In the genomic region with DNA sequence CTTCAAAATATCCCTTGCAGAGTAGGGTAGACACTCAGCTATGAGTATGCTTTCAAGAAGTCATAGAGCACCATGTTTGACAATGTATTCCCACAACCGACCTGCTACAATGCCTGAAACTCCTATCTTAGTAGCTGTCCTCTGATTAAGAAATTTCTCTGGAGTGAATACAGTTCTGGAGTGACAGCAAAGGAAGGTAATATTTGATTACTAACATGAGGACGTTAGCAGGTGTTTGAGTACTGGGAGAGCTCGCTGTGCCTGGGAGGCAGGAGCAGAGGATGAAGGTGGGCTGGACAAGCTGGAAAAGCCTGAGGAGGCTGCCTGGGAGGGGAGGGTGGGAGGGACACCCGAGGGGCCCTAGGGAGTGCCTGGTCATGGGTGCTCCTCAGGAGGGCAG, we compare ENCODE assay signal across 1 cellular context.
TF ChIP-seq lines count a peak whose summit lies in the region.

No MANE protein-coding gene starts in this region.

TF ChIP-seq in H1, 55 proteins besides CTCF, POLR2A, EP300 and RAD21:
- TF ChIP-seq SP1 (IDR thresholded peaks at IDR 0.05; ENCODE audit: low read depth, low read length) = no peak
- TF ChIP-seq TAF7 (optimal IDR thresholded peaks at IDR 0.05; ENCODE audit: borderline replicate concordance, low read depth, low read length) = no peak
- TF ChIP-seq TEAD4 (IDR thresholded peaks at IDR 0.05; ENCODE audit: low read depth, low read length) = no peak
- no peak for TF ChIP-seq SIX5 (IDR thresholded peaks at IDR 0.05; ENCODE audit: low read depth, low read length)
- no peak for TF ChIP-seq SRF (IDR thresholded peaks at IDR 0.05; ENCODE audit: low read depth, low read length)
- TF ChIP-seq CHD1 (IDR thresholded peaks at IDR 0.05; ENCODE audit: low read depth, low read length) = no peak
- TF ChIP-seq, protein P1, sequence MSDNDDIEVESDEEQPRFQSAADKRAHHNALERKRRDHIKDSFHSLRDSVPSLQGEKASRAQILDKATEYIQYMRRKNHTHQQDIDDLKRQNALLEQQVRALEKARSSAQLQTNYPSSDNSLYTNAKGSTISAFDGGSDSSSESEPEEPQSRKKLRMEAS (IDR thresholded peaks at IDR 0.05) = no peak
- no peak for TF ChIP-seq JUN (IDR thresholded peaks at IDR 0.05; ENCODE audit: low read depth, low read length)
- TF ChIP-seq, protein P2, sequence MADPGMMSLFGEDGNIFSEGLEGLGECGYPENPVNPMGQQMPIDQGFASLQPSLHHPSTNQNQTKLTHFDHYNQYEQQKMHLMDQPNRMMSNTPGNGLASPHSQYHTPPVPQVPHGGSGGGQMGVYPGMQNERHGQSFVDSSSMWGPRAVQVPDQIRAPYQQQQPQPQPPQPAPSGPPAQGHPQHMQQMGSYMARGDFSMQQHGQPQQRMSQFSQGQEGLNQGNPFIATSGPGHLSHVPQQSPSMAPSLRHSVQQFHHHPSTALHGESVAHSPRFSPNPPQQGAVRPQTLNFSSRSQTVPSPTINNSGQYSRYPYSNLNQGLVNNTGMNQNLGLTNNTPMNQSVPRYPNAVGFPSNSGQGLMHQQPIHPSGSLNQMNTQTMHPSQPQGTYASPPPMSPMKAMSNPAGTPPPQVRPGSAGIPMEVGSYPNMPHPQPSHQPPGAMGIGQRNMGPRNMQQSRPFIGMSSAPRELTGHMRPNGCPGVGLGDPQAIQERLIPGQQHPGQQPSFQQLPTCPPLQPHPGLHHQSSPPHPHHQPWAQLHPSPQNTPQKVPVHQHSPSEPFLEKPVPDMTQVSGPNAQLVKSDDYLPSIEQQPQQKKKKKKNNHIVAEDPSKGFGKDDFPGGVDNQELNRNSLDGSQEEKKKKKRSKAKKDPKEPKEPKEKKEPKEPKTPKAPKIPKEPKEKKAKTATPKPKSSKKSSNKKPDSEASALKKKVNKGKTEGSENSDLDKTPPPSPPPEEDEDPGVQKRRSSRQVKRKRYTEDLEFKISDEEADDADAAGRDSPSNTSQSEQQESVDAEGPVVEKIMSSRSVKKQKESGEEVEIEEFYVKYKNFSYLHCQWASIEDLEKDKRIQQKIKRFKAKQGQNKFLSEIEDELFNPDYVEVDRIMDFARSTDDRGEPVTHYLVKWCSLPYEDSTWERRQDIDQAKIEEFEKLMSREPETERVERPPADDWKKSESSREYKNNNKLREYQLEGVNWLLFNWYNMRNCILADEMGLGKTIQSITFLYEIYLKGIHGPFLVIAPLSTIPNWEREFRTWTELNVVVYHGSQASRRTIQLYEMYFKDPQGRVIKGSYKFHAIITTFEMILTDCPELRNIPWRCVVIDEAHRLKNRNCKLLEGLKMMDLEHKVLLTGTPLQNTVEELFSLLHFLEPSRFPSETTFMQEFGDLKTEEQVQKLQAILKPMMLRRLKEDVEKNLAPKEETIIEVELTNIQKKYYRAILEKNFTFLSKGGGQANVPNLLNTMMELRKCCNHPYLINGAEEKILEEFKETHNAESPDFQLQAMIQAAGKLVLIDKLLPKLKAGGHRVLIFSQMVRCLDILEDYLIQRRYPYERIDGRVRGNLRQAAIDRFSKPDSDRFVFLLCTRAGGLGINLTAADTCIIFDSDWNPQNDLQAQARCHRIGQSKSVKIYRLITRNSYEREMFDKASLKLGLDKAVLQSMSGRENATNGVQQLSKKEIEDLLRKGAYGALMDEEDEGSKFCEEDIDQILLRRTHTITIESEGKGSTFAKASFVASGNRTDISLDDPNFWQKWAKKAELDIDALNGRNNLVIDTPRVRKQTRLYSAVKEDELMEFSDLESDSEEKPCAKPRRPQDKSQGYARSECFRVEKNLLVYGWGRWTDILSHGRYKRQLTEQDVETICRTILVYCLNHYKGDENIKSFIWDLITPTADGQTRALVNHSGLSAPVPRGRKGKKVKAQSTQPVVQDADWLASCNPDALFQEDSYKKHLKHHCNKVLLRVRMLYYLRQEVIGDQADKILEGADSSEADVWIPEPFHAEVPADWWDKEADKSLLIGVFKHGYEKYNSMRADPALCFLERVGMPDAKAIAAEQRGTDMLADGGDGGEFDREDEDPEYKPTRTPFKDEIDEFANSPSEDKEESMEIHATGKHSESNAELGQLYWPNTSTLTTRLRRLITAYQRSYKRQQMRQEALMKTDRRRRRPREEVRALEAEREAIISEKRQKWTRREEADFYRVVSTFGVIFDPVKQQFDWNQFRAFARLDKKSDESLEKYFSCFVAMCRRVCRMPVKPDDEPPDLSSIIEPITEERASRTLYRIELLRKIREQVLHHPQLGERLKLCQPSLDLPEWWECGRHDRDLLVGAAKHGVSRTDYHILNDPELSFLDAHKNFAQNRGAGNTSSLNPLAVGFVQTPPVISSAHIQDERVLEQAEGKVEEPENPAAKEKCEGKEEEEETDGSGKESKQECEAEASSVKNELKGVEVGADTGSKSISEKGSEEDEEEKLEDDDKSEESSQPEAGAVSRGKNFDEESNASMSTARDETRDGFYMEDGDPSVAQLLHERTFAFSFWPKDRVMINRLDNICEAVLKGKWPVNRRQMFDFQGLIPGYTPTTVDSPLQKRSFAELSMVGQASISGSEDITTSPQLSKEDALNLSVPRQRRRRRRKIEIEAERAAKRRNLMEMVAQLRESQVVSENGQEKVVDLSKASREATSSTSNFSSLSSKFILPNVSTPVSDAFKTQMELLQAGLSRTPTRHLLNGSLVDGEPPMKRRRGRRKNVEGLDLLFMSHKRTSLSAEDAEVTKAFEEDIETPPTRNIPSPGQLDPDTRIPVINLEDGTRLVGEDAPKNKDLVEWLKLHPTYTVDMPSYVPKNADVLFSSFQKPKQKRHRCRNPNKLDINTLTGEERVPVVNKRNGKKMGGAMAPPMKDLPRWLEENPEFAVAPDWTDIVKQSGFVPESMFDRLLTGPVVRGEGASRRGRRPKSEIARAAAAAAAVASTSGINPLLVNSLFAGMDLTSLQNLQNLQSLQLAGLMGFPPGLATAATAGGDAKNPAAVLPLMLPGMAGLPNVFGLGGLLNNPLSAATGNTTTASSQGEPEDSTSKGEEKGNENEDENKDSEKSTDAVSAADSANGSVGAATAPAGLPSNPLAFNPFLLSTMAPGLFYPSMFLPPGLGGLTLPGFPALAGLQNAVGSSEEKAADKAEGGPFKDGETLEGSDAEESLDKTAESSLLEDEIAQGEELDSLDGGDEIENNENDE (IDR thresholded peaks at IDR 0.05; ENCODE audit: insufficient replicate concordance, low read length) = no peak
- TF ChIP-seq CREB1 (IDR thresholded peaks at IDR 0.05) = no peak
- TF ChIP-seq, protein P3, sequence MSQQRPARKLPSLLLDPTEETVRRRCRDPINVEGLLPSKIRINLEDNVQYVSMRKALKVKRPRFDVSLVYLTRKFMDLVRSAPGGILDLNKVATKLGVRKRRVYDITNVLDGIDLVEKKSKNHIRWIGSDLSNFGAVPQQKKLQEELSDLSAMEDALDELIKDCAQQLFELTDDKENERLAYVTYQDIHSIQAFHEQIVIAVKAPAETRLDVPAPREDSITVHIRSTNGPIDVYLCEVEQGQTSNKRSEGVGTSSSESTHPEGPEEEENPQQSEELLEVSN (IDR thresholded peaks at IDR 0.05) = no peak
- TF ChIP-seq SP2 (IDR thresholded peaks at IDR 0.05; ENCODE audit: low read length) = no peak
- no peak for TF ChIP-seq BCL11A (IDR thresholded peaks at IDR 0.05; ENCODE audit: low read depth in 2 of 2, low read length in 2 of 2)
- no peak for TF ChIP-seq FOSL1 (IDR thresholded peaks at IDR 0.05; ENCODE audit: insufficient read depth, low read depth, low read length)
- no peak for TF ChIP-seq SUZ12 (IDR thresholded peaks at IDR 0.05; ENCODE audit: low read length)
- no peak for TF ChIP-seq CHD2 (IDR thresholded peaks at IDR 0.05; ENCODE audit: low read length)
